Comparison of ENCODE assay signal across 23 cellular contexts in genomic region chr10:77824893-77825292, GRCh38.
A peak's percentile ranks its signal among the peaks of the same experiment; 100 is the strongest.
DNase-seq lines count a peak whose midpoint lies in the region; ATAC-seq, FAIRE-seq and TF ChIP-seq lines count a peak whose summit lies in the region.
"Had no signal": no experiment of that assay in that cellular context is flagged by ENCODE, and none has a peak within 500 bp of the region (broad histone marks: within the 10 kb centered on the region; RNA-seq: fewer than 3 reads in every experiment).

No MANE protein-coding gene starts in this region.

- no peaks in the 10 kb centered on the region for H3K4me1 Mint-ChIP-seq in MCF 10A (ENCODE audit: insufficient read depth, unreplicated experiment)
- H3K4me1 Mint-ChIP-seq: B cell; CD4-positive, CD25-positive, alpha-beta regulatory T cell had no signal

- ATAC-seq in lower lobe of right lung (no peak), GM18517 (IDR thresholded peaks at IDR 0.05; ENCODE audit: unreplicated experiment) (no peak), left lobe of liver (no peak)
- ATAC-seq: CD8-positive, alpha-beta T cell had no signal

- H3K27me3 Mint-ChIP-seq in MCF 10A (ENCODE audit: insufficient read depth, unreplicated experiment): no peaks in the 10 kb centered on the region
- H3K27me3 Mint-ChIP-seq: B cell; CD4-positive, CD25-positive, alpha-beta regulatory T cell had no signal

- no peak overlapping the region for H2AFZ ChIP-seq in mammary epithelial cell (ENCODE audit: low read depth, low read length)

- no peak overlapping the region for H3K4me2 ChIP-seq in mammary epithelial cell (ENCODE audit: insufficient read depth, low read depth, low read length)
- H3K4me2 ChIP-seq: BLaER1 had no signal

- H3K9ac ChIP-seq in mammary epithelial cell (ENCODE audit: insufficient read depth, low read length): no peak overlapping the region
- H3K9ac ChIP-seq: BLaER1 had no signal

- H3K27ac ChIP-seq in mammary epithelial cell (ENCODE audit: insufficient read depth, low read depth, low read length): no peak overlapping the region
- H3K27ac ChIP-seq in lower lobe of right lung: no peak overlapping the region
- H3K27ac ChIP-seq in small intestine (ENCODE audit: low read depth in 1 of 2, low read length in 1 of 2): no peak overlapping the region
- H3K27ac ChIP-seq: 22Rv1, BLaER1, C4-2B had no signal

- CTCF ChIA-PET in MCF 10A (lab: Yijun Ruan, JAX): interaction anchor here (0.5 to 0.6 kb wide), 2 partner anchors 58 to 651 kb away, joined by 4 read pairs; no protein-coding TSS in a partner anchor
- CTCF ChIA-PET in mammary epithelial cell (lab: Charles Lee; ENCODE audit: low non-redundant PET): no interaction called here

- DNase-seq in MCF 10A (ENCODE audit: unreplicated experiment) (no peak), mammary epithelial cell (no peak), lower lobe of right lung (peak; percentile 20), small intestine (peak; percentile 70), NCI-H748 (lab: John Stamatoyannopoulos, UW; ENCODE audit: unreplicated experiment) (no peak), left lobe of liver (ENCODE audit: low spot score) (no peak)
- DNase-seq: Caco-2; CD4-positive, CD25-positive, alpha-beta regulatory T cell; CD8-positive, alpha-beta T cell; DMS153; DND-41; GOT3; HCEC 1CT had no signal

- H3K36me3 ChIP-seq in mammary epithelial cell (ENCODE audit: insufficient read depth, low read length) (peaks cover 21% of the 10 kb centered on the region), lower lobe of right lung (peaks cover 57% of the 10 kb centered on the region), small intestine (ENCODE audit: control insufficient read depth in 2 of 2, insufficient read depth in 2 of 2, low read length in 2 of 2) (peaks cover 3 to 13% of the 10 kb centered on the region in 2 donors)

- WGBS in mammary epithelial cell (ENCODE audit: low coverage, missing lambda C conversion rate): 94% methylated on average over 7 of the region's 7 CpGs
- 38 to 77% (median 64%) methylated on average over 7 of the region's 7 CpGs for WGBS in small intestine, 3 donors

- H3K27me3 ChIP-seq in mammary epithelial cell (ENCODE audit: insufficient read depth, low read length) (no peaks in the 10 kb centered on the region), lower lobe of right lung (ENCODE audit: low read depth) (no peaks in the 10 kb centered on the region), small intestine (ENCODE audit: control insufficient read depth in 2 of 2, insufficient read depth in 2 of 2, low read length in 2 of 2) (no peaks in the 10 kb centered on the region)
- H3K27me3 ChIP-seq: BLaER1 had no signal

- dilution Hi-C loops in mammary epithelial cell (cut with HindIII; ENCODE audit: low sequenced_read_pairs): no loop called here

- FAIRE-seq in small intestine (lab: Jason Lieb, UNC): no peak
- FAIRE-seq: A204.1, G401.6, GM12892, GM19239, H54 had no signal

- no peak for TF ChIP-seq CTCF in MCF 10A (IDR thresholded peaks at IDR 0.05; ENCODE audit: unreplicated experiment)
- no peak for TF ChIP-seq CTCF in mammary epithelial cell (conservative IDR thresholded peaks at IDR 0.05 in 1 of 2, IDR thresholded peaks at IDR 0.05 in 1 of 2; ENCODE audit: extremely low read depth in 1 of 2, insufficient read depth in 1 of 2, low read depth in 1 of 2, low read length in 2 of 2)
- no peak for TF ChIP-seq CTCF in lower lobe of right lung (IDR thresholded peaks at IDR 0.05)

- H3K27ac Mint-ChIP-seq in MCF 10A (ENCODE audit: low read depth, unreplicated experiment): peak overlapping the region; percentile 74
- H3K27ac Mint-ChIP-seq: B cell; CD8-positive, alpha-beta T cell had no signal

- H3K4me3 ChIP-seq in mammary epithelial cell (replicated peaks in 1 of 3; ENCODE audit: insufficient read depth in 1 of 3, low read depth in 2 of 3, low read length in 3 of 3) (no peak overlapping the region), lower lobe of right lung (no peak overlapping the region), small intestine (ENCODE audit: low read depth in 1 of 2, low read length in 2 of 2) (no peak overlapping the region)
- H3K4me3 ChIP-seq: BLaER1 had no signal

- H3K9me3 ChIP-seq in mammary epithelial cell (replicated peaks; ENCODE audit: insufficient read depth, low read length): no peaks in the 10 kb centered on the region
- no peaks in the 10 kb centered on the region for H3K9me3 ChIP-seq in lower lobe of right lung
- no peaks in the 10 kb centered on the region for H3K9me3 ChIP-seq in small intestine (ENCODE audit: control insufficient read depth, low read depth)
- H3K9me3 ChIP-seq: BLaER1, Caco-2 had no signal

- H3K79me2 ChIP-seq in mammary epithelial cell (ENCODE audit: insufficient read depth, low read length): peaks cover 4% of the 10 kb centered on the region

- no TSS peak for BruUV-seq in MCF 10A (replicated peaks; lab: Mats Ljungman, UMichigan)
- no TSS peak for BruUV-seq in mammary epithelial cell (replicated peaks; lab: Mats Ljungman, UMichigan)

- no peak overlapping the region for H3K4me3 Mint-ChIP-seq in MCF 10A (ENCODE audit: unreplicated experiment)
- H3K4me3 Mint-ChIP-seq: B cell; CD8-positive, alpha-beta T cell had no signal

- H3K36me3 Mint-ChIP-seq in MCF 10A (ENCODE audit: insufficient read depth, unreplicated experiment): peaks cover 100% of the 10 kb centered on the region
- H3K36me3 Mint-ChIP-seq: CD4-positive, CD25-positive, alpha-beta regulatory T cell; CD8-positive, alpha-beta T cell had no signal

- H3K4me1 ChIP-seq in mammary epithelial cell (ENCODE audit: insufficient read depth, low read length) (peaks cover 18% of the 10 kb centered on the region), lower lobe of right lung (no peaks in the 10 kb centered on the region), small intestine (ENCODE audit: control insufficient read depth in 2 of 2, insufficient read depth in 1 of 2, low read depth in 1 of 2, low read length in 1 of 2) (no peaks in the 10 kb centered on the region)

- intact Hi-C loops in MCF 10A (cut with micrococcal nuclease) (no loop called here), mammary epithelial cell (cut with micrococcal nuclease) (no loop called here), lower lobe of right lung (cut with DNase I) (no loop called here)

- no peaks in the 10 kb centered on the region for H4K20me1 ChIP-seq in mammary epithelial cell (ENCODE audit: insufficient read depth, low read length)

- in situ Hi-C loops in mammary epithelial cell (cut with MboI; ENCODE audit: low sequenced_read_pairs in 2 of 2): loop anchor here in 1 of 2 donors (25.0 kb wide), 1 partner anchor 187 kb away; no protein-coding TSS in a partner anchor

- H3K9me3 Mint-ChIP-seq in MCF 10A (ENCODE audit: unreplicated experiment): no peaks in the 10 kb centered on the region
- H3K9me3 Mint-ChIP-seq: CD4-positive, CD25-positive, alpha-beta regulatory T cell; CD8-positive, alpha-beta T cell had no signal

- POLR2A ChIA-PET in MCF 10A (lab: Yijun Ruan, JAX): interaction anchor here (0.7 to 1.7 kb wide), 4 partner anchors 11 to 1785 kb away, joined by 3 read pairs; no protein-coding TSS in a partner anchor

Comparison
In these comparisons a context has a peak if more than half of its experiments do, and no peak if none do; other contexts are left out.
1. DNase-seq: peak in lower lobe of right lung (single experiment) and small intestine (single experiment); none in MCF 10A (single experiment), mammary epithelial cell (single experiment), NCI-H748 (single experiment) and left lobe of liver (single experiment).